In the genomic region with DNA sequence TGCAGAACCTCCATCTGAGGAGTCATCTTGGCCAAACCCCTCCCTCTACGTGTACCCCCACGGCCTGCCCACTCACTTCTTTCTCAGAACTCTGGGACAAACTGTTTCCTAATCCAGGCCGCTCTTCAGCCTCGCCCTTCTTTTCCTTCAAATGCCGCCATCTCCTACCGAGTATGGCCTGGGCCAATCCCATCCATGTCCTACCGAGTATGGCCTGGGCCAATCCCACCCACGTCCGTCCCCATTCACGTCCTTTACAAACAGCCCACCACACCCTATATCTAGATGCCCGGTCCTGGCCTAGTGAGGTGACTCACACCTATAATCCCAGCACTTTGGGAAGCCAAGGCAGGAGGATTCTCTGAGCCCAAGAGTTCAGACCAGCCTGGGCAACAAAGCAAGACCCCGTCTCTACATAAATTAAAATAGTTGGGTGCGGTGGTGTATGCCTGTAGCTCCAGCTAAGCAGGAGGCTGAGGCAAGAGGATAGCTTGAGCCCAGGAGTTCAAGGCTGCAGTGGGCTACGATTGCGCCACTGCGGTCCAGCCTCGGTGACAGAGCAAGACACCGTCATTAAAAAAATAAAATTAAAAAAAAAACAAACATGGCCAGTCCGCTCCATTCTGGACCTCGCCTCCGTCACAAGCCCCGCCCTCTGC, we compare ENCODE assay signal across 8 cellular contexts. TPM values are rescaled to one million over a fixed set of nuclear protein-coding genes. Genes with fewer than 3 reads are reported as not detected.
A peak's percentile ranks its signal among the peaks of the same experiment; 100 is the strongest.
DNase-seq lines count a peak whose midpoint lies in the region; ATAC-seq and TF ChIP-seq lines count a peak whose summit lies in the region.

No MANE protein-coding gene starts in this region.

- CTCF ChIA-PET in activated CD4-positive, alpha-beta T cell treated with anti-CD3 and anti-CD28 coated beads, Interleukin-2, amount 10 ng/mL, durations not matched to agents 7 days and 5 days (lab: Charles Lee): interaction anchor here (0.6 to 2.8 kb wide), 5 partner anchors 11 to 197 kb away, joined by 3 to 17 read pairs (median 4); no protein-coding TSS in a partner anchor

- H3K27ac Mint-ChIP-seq in activated CD4-positive, alpha-beta T cell treated with anti-CD3 and anti-CD28 coated beads, Interleukin-2, amount 10 ng/mL, durations not matched to agents 7 days and 5 days: peak overlapping the region; percentile 91

- peak overlapping the region; percentile 88 for H3K4me3 Mint-ChIP-seq in activated CD4-positive, alpha-beta T cell treated with anti-CD3 and anti-CD28 coated beads, Interleukin-2, amount 10 ng/mL, durations not matched to agents 7 days and 5 days

- TF ChIP-seq CTCF in ascending aorta (IDR thresholded peaks at IDR 0.05) (no peak), liver (IDR thresholded peaks at IDR 0.05; ENCODE audit: low read depth, low read length, missing input control) (no peak)

- H3K27ac ChIP-seq in ascending aorta (peak overlapping the region; percentile 0 to 13), liver (ENCODE audit: low read depth in 1 of 2, low read length in 2 of 2) (peak overlapping the region in 1 of 2 donors; percentile 57), thymus (ENCODE audit: low read depth) (no peak overlapping the region)

- no peak for TF ChIP-seq RAD21 in liver (IDR thresholded peaks at IDR 0.05)

- peak overlapping the region; percentile 77 to 83 for H3K4me3 ChIP-seq in ascending aorta
- H3K4me3 ChIP-seq in liver (ENCODE audit: low read depth in 1 of 3, low read length in 3 of 3): peak overlapping the region in 2 of 3 donors; percentile 81 to 87
- H3K4me3 ChIP-seq in thymus (ENCODE audit: low read length): peak overlapping the region; percentile 99

- H3K27me3 ChIP-seq in ascending aorta (no peaks in the 10 kb centered on the region), liver (ENCODE audit: control insufficient read depth in 4 of 4, insufficient read depth in 4 of 4, low read length in 3 of 4) (no peaks in the 10 kb centered on the region), thymus (ENCODE audit: control insufficient read depth, insufficient read depth) (no peaks in the 10 kb centered on the region)

- no peak overlapping the region for H3K9ac ChIP-seq in liver (ENCODE audit: low read depth in 1 of 2, low read length in 2 of 2)

- H3K9me3 Mint-ChIP-seq in activated CD4-positive, alpha-beta T cell treated with anti-CD3 and anti-CD28 coated beads, Interleukin-2, amount 10 ng/mL, durations not matched to agents 7 days and 5 days: no peaks in the 10 kb centered on the region

- H3K4me1 Mint-ChIP-seq in activated CD4-positive, alpha-beta T cell treated with anti-CD3 and anti-CD28 coated beads, Interleukin-2, amount 10 ng/mL, durations not matched to agents 7 days and 5 days: peaks cover 24% of the 10 kb centered on the region

- POLR2A ChIA-PET in activated CD4-positive, alpha-beta T cell treated with anti-CD3 and anti-CD28 coated beads, Interleukin-2, amount 10 ng/mL, durations not matched to agents 7 days and 5 days (lab: Charles Lee): no interaction called here

- no peak for ATAC-seq in HG02981 (IDR thresholded peaks at IDR 0.05; ENCODE audit: unreplicated experiment)
- ATAC-seq in GM18519 (IDR thresholded peaks at IDR 0.05; ENCODE audit: low FRiP score, unreplicated experiment): no peak
- no peak for ATAC-seq in GM18517 (IDR thresholded peaks at IDR 0.05; ENCODE audit: unreplicated experiment)

- intact Hi-C loops in ascending aorta (cut with DNase I): no loop called here

- no peak for DNase-seq in activated CD4-positive, alpha-beta T cell treated with anti-CD3 and anti-CD28 coated beads, Interleukin-2, amount 10 ng/mL, durations not matched to agents 7 days and 5 days
- no peak for DNase-seq in activated CD4-positive, alpha-beta T cell treated with anti-CD3 and anti-CD28 coated beads, Interleukin-2, amount 50 U/mL, for 4 hours
- no peak for DNase-seq in ascending aorta (ENCODE audit: low spot score in 2 of 2)

- H3K9me3 ChIP-seq in ascending aorta (no peaks in the 10 kb centered on the region), liver (ENCODE audit: control insufficient read depth in 4 of 4, low read length in 3 of 4) (no peaks in the 10 kb centered on the region), thymus (ENCODE audit: control insufficient read depth) (no peaks in the 10 kb centered on the region)

- no peaks in the 10 kb centered on the region for H3K27me3 Mint-ChIP-seq in activated CD4-positive, alpha-beta T cell treated with anti-CD3 and anti-CD28 coated beads, Interleukin-2, amount 10 ng/mL, durations not matched to agents 7 days and 5 days

- H3K36me3 Mint-ChIP-seq in activated CD4-positive, alpha-beta T cell treated with anti-CD3 and anti-CD28 coated beads, Interleukin-2, amount 10 ng/mL, durations not matched to agents 7 days and 5 days (ENCODE audit: low read depth): no peaks in the 10 kb centered on the region

- 58% methylated on average over 22 of the region's 22 CpGs for whole genome bisulfite sequencing in liver
- WGBS in thymus: 62% methylated on average over 22 of the region's 22 CpGs

- peaks cover 0 to 4% of the 10 kb centered on the region in 2 donors for H3K4me1 ChIP-seq in ascending aorta
- peaks cover 0 to 12% (median 9%) of the 10 kb centered on the region in 4 donors for H3K4me1 ChIP-seq in liver (ENCODE audit: control insufficient read depth in 4 of 4, insufficient read depth in 4 of 4, low read length in 3 of 4)
- H3K4me1 ChIP-seq in thymus (ENCODE audit: control insufficient read depth, insufficient read depth, low read length): peaks cover 8% of the 10 kb centered on the region

- H3K36me3 ChIP-seq in ascending aorta (no peaks in the 10 kb centered on the region), liver (ENCODE audit: control insufficient read depth in 4 of 4, insufficient read depth in 3 of 4, low read depth in 1 of 4, low read length in 3 of 4) (no peaks in the 10 kb centered on the region), thymus (ENCODE audit: control insufficient read depth, insufficient read depth) (peaks cover 16% of the 10 kb centered on the region)

TF ChIP-seq in liver, 16 proteins besides CTCF, POLR2A, EP300 and RAD21 (continues in another document):
- TF ChIP-seq FOXA1 (IDR thresholded peaks at IDR 0.05) (no peak), NR2F2 (IDR thresholded peaks at IDR 0.05) (no peak), YY1 (IDR thresholded peaks at IDR 0.05) (no peak), HNF4G (IDR thresholded peaks at IDR 0.05) (no peak), GABPA (IDR thresholded peaks at IDR 0.05 in 1 of 2, conservative IDR thresholded peaks at IDR 0.05 in 1 of 2) (no peak), EGR1 (IDR thresholded peaks at IDR 0.05; ENCODE audit: low read depth in 2 of 2) (no peak), FOXA2 (IDR thresholded peaks at IDR 0.05) (no peak), HNF4A (conservative IDR thresholded peaks at IDR 0.05) (no peak), JUND (IDR thresholded peaks at IDR 0.05) (no peak)
- TF ChIP-seq, protein P1, sequence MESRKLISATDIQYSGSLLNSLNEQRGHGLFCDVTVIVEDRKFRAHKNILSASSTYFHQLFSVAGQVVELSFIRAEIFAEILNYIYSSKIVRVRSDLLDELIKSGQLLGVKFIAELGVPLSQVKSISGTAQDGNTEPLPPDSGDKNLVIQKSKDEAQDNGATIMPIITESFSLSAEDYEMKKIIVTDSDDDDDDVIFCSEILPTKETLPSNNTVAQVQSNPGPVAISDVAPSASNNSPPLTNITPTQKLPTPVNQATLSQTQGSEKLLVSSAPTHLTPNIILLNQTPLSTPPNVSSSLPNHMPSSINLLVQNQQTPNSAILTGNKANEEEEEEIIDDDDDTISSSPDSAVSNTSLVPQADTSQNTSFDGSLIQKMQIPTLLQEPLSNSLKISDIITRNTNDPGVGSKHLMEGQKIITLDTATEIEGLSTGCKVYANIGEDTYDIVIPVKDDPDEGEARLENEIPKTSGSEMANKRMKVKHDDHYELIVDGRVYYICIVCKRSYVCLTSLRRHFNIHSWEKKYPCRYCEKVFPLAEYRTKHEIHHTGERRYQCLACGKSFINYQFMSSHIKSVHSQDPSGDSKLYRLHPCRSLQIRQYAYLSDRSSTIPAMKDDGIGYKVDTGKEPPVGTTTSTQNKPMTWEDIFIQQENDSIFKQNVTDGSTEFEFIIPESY (IDR thresholded peaks at IDR 0.05): no peak
- TF ChIP-seq, protein P2, sequence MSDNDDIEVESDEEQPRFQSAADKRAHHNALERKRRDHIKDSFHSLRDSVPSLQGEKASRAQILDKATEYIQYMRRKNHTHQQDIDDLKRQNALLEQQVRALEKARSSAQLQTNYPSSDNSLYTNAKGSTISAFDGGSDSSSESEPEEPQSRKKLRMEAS (IDR thresholded peaks at IDR 0.05): no peak
- TF ChIP-seq, protein P3, sequence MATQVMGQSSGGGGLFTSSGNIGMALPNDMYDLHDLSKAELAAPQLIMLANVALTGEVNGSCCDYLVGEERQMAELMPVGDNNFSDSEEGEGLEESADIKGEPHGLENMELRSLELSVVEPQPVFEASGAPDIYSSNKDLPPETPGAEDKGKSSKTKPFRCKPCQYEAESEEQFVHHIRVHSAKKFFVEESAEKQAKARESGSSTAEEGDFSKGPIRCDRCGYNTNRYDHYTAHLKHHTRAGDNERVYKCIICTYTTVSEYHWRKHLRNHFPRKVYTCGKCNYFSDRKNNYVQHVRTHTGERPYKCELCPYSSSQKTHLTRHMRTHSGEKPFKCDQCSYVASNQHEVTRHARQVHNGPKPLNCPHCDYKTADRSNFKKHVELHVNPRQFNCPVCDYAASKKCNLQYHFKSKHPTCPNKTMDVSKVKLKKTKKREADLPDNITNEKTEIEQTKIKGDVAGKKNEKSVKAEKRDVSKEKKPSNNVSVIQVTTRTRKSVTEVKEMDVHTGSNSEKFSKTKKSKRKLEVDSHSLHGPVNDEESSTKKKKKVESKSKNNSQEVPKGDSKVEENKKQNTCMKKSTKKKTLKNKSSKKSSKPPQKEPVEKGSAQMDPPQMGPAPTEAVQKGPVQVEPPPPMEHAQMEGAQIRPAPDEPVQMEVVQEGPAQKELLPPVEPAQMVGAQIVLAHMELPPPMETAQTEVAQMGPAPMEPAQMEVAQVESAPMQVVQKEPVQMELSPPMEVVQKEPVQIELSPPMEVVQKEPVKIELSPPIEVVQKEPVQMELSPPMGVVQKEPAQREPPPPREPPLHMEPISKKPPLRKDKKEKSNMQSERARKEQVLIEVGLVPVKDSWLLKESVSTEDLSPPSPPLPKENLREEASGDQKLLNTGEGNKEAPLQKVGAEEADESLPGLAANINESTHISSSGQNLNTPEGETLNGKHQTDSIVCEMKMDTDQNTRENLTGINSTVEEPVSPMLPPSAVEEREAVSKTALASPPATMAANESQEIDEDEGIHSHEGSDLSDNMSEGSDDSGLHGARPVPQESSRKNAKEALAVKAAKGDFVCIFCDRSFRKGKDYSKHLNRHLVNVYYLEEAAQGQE (IDR thresholded peaks at IDR 0.05): no peak

RNA-seq across cellular contexts. Expression of a gene that starts 1.0 kb away (rescaled TPM):
- total RNA-seq in activated CD4-positive, alpha-beta T cell treated with anti-CD3 and anti-CD28 coated beads, Interleukin-2, amount 10 ng/mL, durations not matched to agents 7 days and 5 days: 10 to 100 TPM; 41.6 to 56.6 TPM
- 64.5 TPM for total RNA-seq in ascending aorta
- 10 to 100 TPM; 11.5 to 12.4 TPM for total RNA-seq in liver
- 10 to 100 TPM; 32.1 to 49.2 TPM for polyA plus RNA-seq in liver
- 5.0 TPM for polyA plus RNA-seq in thymus

RNA-seq across cellular contexts. Expression of a gene that starts 27.8 kb away (rescaled TPM):
- not detected for total RNA-seq in activated CD4-positive, alpha-beta T cell treated with anti-CD3 and anti-CD28 coated beads, Interleukin-2, amount 10 ng/mL, durations not matched to agents 7 days and 5 days
- total RNA-seq in ascending aorta: not detected
- not detected for total RNA-seq in liver
- under 1 TPM in 1 of 2 donors, not detected in 1; 0.22 TPM for polyA plus RNA-seq in liver
- polyA plus RNA-seq in thymus: 0.46 TPM
